Comparison of ENCODE assay signal across 8 cellular contexts in the genomic region with DNA sequence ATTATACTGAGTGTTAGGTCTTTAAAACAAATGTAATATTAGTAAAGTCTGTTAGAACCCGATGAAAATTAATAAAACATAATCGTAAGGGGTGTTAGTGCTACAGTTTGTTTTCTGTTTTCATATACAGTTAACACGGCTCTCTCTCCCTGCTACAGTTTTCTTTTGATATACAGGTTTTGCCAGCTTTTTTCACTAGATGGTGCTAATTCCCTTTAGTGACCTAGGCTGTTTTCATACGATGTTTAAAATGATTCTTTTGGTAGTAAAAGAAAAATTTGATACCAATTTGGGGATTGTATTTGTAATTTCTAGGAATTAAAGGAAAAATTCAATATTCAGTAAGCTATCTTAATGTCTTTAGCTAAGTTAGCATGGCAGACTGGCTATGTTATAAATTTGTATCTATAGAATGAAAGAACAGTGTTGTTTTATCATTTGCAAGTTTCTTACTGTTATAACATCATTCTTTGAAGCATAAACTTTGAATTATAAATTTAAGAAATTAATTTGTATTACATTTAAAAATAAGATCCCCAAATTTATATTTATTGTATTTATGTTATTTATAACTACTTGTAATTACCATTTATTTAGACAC. TPM values are rescaled to one million over a fixed set of nuclear protein-coding genes. Genes with fewer than 3 reads are reported as not detected.
DNase-seq lines count a peak whose midpoint lies in the region; ATAC-seq and TF ChIP-seq lines count a peak whose summit lies in the region.

No MANE protein-coding gene starts in this region.

- no peak for TF ChIP-seq EP300 in sigmoid colon (IDR thresholded peaks at IDR 0.05)

- no peak overlapping the region for H3K4me3 Mint-ChIP-seq in WTC11

- H3K4me3 ChIP-seq in heart left ventricle, result no peak overlapping the region
- H3K4me3 ChIP-seq in sigmoid colon, result no peak overlapping the region

- no peaks in the 10 kb centered on the region for H3K27me3 Mint-ChIP-seq in WTC11 (ENCODE audit: low read depth)

- POLR2A ChIA-PET in GM10248 (lab: Yijun Ruan, JAX) (no interaction called here), WTC11 (lab: Charles Lee) (no interaction called here)

- H3K36me3 Mint-ChIP-seq in WTC11, result no peaks in the 10 kb centered on the region; the same call in 1 of the 2 replicates

- H3K27ac ChIP-seq in 22Rv1, result no peak overlapping the region
- no peak overlapping the region for H3K27ac ChIP-seq in heart left ventricle
- no peak overlapping the region for H3K27ac ChIP-seq in sigmoid colon

- no peak overlapping the region for H3K27ac Mint-ChIP-seq in WTC11

- no peak for ATAC-seq in WTC11
- peak in 3 of 4 donors; percentile 53 to 62 (median 61) for ATAC-seq in heart left ventricle
- ATAC-seq in HG03095 (IDR thresholded peaks at IDR 0.05; ENCODE audit: unreplicated experiment), result no peak
- ATAC-seq in GM21381 (IDR thresholded peaks at IDR 0.05; ENCODE audit: unreplicated experiment), result no peak

- 2 to 6% (median 3%) methylated on average over 4 of the region's 4 CpGs for WGBS in heart left ventricle, 4 donors
- WGBS in sigmoid colon, 2 donors, result 1 to 6% methylated on average over 4 of the region's 4 CpGs

- H3K36me3 ChIP-seq in heart left ventricle (peaks cover 0 to 46% (median 37%) of the 10 kb centered on the region in 9 donors), sigmoid colon (peaks cover 0 to 64% (median 9%) of the 10 kb centered on the region in 4 donors)

- TF ChIP-seq POLR2A in heart left ventricle (IDR thresholded peaks at IDR 0.05), result no peak
- TF ChIP-seq POLR2A in sigmoid colon (IDR thresholded peaks at IDR 0.05), result no peak

- intact Hi-C loops in heart left ventricle (cut with DNase I) (loop anchor here in 9 of 10 donors (1.0 to 10.0 kb wide), 7 partner anchors 113 to 316 kb away; partner anchors contain the start of genes FBXL22 (in 3 of the 9) and RPS27L (in 1 of the 9)), sigmoid colon (cut with DNase I) (loop anchor here (1.0 kb wide), 1 partner anchor 113 kb away; no protein-coding TSS in a partner anchor)

- H3K27me3 ChIP-seq in heart left ventricle (no peaks in the 10 kb centered on the region), sigmoid colon (no peaks in the 10 kb centered on the region)

- H3K9me3 Mint-ChIP-seq in WTC11, result no peaks in the 10 kb centered on the region

- peak; percentile 49 for DNase-seq in GM10248 (ENCODE audit: extremely low spot score)
- peak; percentile 58 for DNase-seq in NCI-H2081 treated with DMSO at 0.1 percent for 48 hours (lab: John Stamatoyannopoulos, UW)
- no peak for DNase-seq in WTC11 (ENCODE audit: low spot score)
- DNase-seq in heart left ventricle, result no peak
- DNase-seq in sigmoid colon, result no peak

- peaks cover 0 to 25% (median 3%) of the 10 kb centered on the region in 12 donors for H3K4me1 ChIP-seq in heart left ventricle
- H3K4me1 ChIP-seq in sigmoid colon, result peaks cover 0 to 9% (median 0%) of the 10 kb centered on the region in 4 donors

- CTCF ChIA-PET in GM10248 (lab: Yijun Ruan, JAX) (interaction anchor here (0.8 to 4.0 kb wide), 9 partner anchors 9 to 613 kb away, joined by 3 to 15 read pairs (median 3); no protein-coding TSS in a partner anchor), WTC11 (lab: Charles Lee) (interaction anchor here (1.1 to 2.4 kb wide), 4 partner anchors 107 to 242 kb away, joined by 3 to 7 read pairs (median 4); no protein-coding TSS in a partner anchor)

- peaks cover 9% of the 10 kb centered on the region for H3K4me1 Mint-ChIP-seq in WTC11

- H3K9me3 ChIP-seq in heart left ventricle (no peaks in the 10 kb centered on the region), sigmoid colon (no peaks in the 10 kb centered on the region)

- TF ChIP-seq CTCF in 22Rv1 (IDR thresholded peaks at IDR 0.05) (peak; percentile 84), GM10248 (IDR thresholded peaks at IDR 0.05; ENCODE audit: control extremely low read depth, extremely low read depth, low read depth, missing control alignments) (peak; percentile 57), WTC11 (IDR thresholded peaks at IDR 0.05) (peak; percentile 40; the same call in 1 of the 2 replicates), heart left ventricle (IDR thresholded peaks at IDR 0.05) (peak; percentile 47 to 81 (median 72)), sigmoid colon (IDR thresholded peaks at IDR 0.05) (peak; percentile 13 to 66 (median 52))

TF ChIP-seq in WTC11, 78 proteins besides CTCF, POLR2A, EP300 and RAD21 (continues in another document):
- TF ChIP-seq ATF1 (CRISPR knock-in tag; IDR thresholded peaks at IDR 0.05) (no peak), PRDM15 (CRISPR knock-in tag; IDR thresholded peaks at IDR 0.05) (no peak)
- TF ChIP-seq, protein P1, sequence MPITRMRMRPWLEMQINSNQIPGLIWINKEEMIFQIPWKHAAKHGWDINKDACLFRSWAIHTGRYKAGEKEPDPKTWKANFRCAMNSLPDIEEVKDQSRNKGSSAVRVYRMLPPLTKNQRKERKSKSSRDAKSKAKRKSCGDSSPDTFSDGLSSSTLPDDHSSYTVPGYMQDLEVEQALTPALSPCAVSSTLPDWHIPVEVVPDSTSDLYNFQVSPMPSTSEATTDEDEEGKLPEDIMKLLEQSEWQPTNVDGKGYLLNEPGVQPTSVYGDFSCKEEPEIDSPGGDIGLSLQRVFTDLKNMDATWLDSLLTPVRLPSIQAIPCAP (CRISPR knock-in tag; IDR thresholded peaks at IDR 0.05), result no peak
- TF ChIP-seq, protein P2, sequence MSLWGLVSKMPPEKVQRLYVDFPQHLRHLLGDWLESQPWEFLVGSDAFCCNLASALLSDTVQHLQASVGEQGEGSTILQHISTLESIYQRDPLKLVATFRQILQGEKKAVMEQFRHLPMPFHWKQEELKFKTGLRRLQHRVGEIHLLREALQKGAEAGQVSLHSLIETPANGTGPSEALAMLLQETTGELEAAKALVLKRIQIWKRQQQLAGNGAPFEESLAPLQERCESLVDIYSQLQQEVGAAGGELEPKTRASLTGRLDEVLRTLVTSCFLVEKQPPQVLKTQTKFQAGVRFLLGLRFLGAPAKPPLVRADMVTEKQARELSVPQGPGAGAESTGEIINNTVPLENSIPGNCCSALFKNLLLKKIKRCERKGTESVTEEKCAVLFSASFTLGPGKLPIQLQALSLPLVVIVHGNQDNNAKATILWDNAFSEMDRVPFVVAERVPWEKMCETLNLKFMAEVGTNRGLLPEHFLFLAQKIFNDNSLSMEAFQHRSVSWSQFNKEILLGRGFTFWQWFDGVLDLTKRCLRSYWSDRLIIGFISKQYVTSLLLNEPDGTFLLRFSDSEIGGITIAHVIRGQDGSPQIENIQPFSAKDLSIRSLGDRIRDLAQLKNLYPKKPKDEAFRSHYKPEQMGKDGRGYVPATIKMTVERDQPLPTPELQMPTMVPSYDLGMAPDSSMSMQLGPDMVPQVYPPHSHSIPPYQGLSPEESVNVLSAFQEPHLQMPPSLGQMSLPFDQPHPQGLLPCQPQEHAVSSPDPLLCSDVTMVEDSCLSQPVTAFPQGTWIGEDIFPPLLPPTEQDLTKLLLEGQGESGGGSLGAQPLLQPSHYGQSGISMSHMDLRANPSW (CRISPR knock-in tag; conservative IDR thresholded peaks at IDR 0.05; ENCODE audit: low read depth), result no peak

RNA-seq across cellular contexts. Expression of gene APH1B, which starts 11.5 kb away (rescaled TPM):
- total RNA-seq in WTC11 (2021) (22.0 to 27.5 TPM (median 25.0 TPM) in 3 replicates), heart left ventricle (10 to 100 TPM in 2 of 9 donors, 1 to 10 TPM in 7; 4.3 to 17.6 (median 6.3) TPM), sigmoid colon (10 to 100 TPM in 2 of 4 donors, 1 to 10 TPM in 2; 7.9 to 11.0 (median 9.9) TPM)
- polyA plus RNA-seq in heart left ventricle (1 to 10 TPM; 1.9 to 3.2 TPM), sigmoid colon (1 to 10 TPM; 1.8 to 6.9 (median 5.9) TPM)

Comparison
In these comparisons a context has a peak if more than half of its experiments do, and no peak if none do; other contexts are left out.
1. DNase-seq: peak in GM10248 (single experiment) and NCI-H2081 treated with DMSO at 0.1 percent for 48 hours (single experiment); none in WTC11 (single experiment), heart left ventricle (0 of 5) and sigmoid colon (single experiment).
2. ATAC-seq: peak in heart left ventricle (3 of 4); none in WTC11 (single experiment), HG03095 (single experiment) and GM21381 (single experiment).
3. Peak in every context shown above with its lines, with median percentiles within 50 percentile points of each other: CTCF ChIP-seq.